In the genomic region with DNA sequence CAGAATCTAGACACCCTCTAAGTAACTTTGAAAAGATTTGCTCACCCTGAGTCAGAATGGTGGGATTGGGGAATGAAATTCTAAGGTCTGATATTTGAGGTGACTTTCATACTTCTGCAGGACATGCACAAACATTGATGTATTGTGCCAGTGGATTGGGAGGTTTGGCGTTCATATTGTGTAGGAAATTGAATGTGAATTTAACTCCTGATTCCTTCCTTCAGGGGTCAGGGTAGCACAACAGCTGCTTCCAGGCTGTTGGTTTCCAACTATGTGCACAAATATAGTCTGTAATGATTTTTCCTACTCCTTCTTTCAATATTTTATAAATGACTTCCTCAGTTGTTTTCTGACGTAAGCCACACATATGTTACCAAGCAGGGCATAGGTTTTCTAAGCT, we compare ENCODE assay signal across 19 cellular contexts. TPM values are rescaled to one million over a fixed set of nuclear protein-coding genes. Genes with fewer than 3 reads are reported as not detected.
DNase-seq lines count a peak whose midpoint lies in the region; ATAC-seq and TF ChIP-seq lines count a peak whose summit lies in the region.
"Had no signal": no experiment of that assay in that cellular context is flagged by ENCODE, and none has a peak within 500 bp of the region (broad histone marks: within the 10 kb centered on the region; RNA-seq: fewer than 3 reads in every experiment).

No MANE protein-coding gene starts in this region.

- ATAC-seq in Panc1 (no peak), HG03378 (IDR thresholded peaks at IDR 0.05; ENCODE audit: unreplicated experiment) (no peak)
- ATAC-seq: activated T-cell treated with anti-CD3 and anti-CD28 coated beads, Interleukin-2, amount 50 U/mL, for 72 hours; HepG2 had no signal

- intact Hi-C loops in Panc1 (cut with micrococcal nuclease; ENCODE audit: unreplicated experiment) = no loop called here

- H3K36me3 Mint-ChIP-seq in endodermal cell (ENCODE audit: low read depth) = no peaks in the 10 kb centered on the region
- H3K36me3 Mint-ChIP-seq: activated naive CD8-positive, alpha-beta T cell had no signal

- no peak for TF ChIP-seq EP300 in tibial nerve (IDR thresholded peaks at IDR 0.05)

- CTCF ChIA-PET in Panc1 (lab: Charles Lee) = no interaction called here

- H3K9ac ChIP-seq in endodermal cell (ENCODE audit: extremely low read depth, low read length, poor library complexity, severe bottlenecking) = no peak overlapping the region
- H3K9ac ChIP-seq: BLaER1 treated with 17β-estradiol and CSF1 and Interleukin-3, amounts not matched to agents 10 nM and 100 nM had no signal

- peaks cover 9% of the 10 kb centered on the region for H3K4me1 Mint-ChIP-seq in endodermal cell
- H3K4me1 Mint-ChIP-seq: activated CD4-positive, alpha-beta memory T cell treated with anti-CD3 and anti-CD28 coated beads, Interleukin-2, amount 10 ng/mL, durations not matched to agents 7 days and 5 days had no signal

- H3K27me3 ChIP-seq in Panc1 (ENCODE audit: control insufficient read depth, insufficient read depth, low read length) (no peaks in the 10 kb centered on the region), endodermal cell (ENCODE audit: control insufficient read depth, insufficient read depth, low read length, poor library complexity, severe bottlenecking) (peaks cover 46% of the 10 kb centered on the region), layer of hippocampus (ENCODE audit: control insufficient read depth, insufficient read depth, low read length) (no peaks in the 10 kb centered on the region), tibial nerve (peaks cover 0 to 27% of the 10 kb centered on the region in 2 donors)
- H3K27me3 ChIP-seq: BLaER1 treated with 17β-estradiol and CSF1 and Interleukin-3, amounts not matched to agents 10 nM and 100 nM; Peyer's patch had no signal

- DNase-seq in Panc1 (ENCODE audit: low read depth, low spot score) = no peak
- DNase-seq in endodermal cell = no peak
- no peak for DNase-seq in tibial nerve (ENCODE audit: low spot score in 2 of 2)
- DNase-seq in C1 segment of cervical spinal cord (lab: John Stamatoyannopoulos, UW) = no peak
- no peak for DNase-seq in NCI-H1436 (lab: John Stamatoyannopoulos, UW)
- DNase-seq: activated CD4-positive, alpha-beta memory T cell treated with anti-CD3 and anti-CD28 coated beads, Interleukin-2, amount 10 ng/mL, durations not matched to agents 7 days and 5 days; activated T-cell treated with anti-CD3 and anti-CD28 coated beads, Interleukin-2, amount 50 U/mL, for 72 hours; DMS153; MM.1S; NCI-H2029 treated with DMSO at 0.1 percent for 48 hours; occipital lobe; Peyer's patch; stimulated activated CD4-positive, alpha-beta T cell treated with anti-CD3 and anti-CD28 coated beads, Interleukin-4, amount 100 ng/mL, for 4 hours; trophoblast cell had no signal

- peak overlapping the region; percentile 44; the same call in 1 of the 2 replicates for H3K27ac ChIP-seq in Panc1 (ENCODE audit: low read length)
- H3K27ac ChIP-seq in endodermal cell (ENCODE audit: low read depth, low read length) = no peak overlapping the region
- peak overlapping the region; percentile 30 for H3K27ac ChIP-seq in layer of hippocampus (ENCODE audit: low read depth, low read length)
- peak overlapping the region in 3 of 4 donors; percentile 7 to 76 (median 33) for H3K27ac ChIP-seq in tibial nerve
- H3K27ac ChIP-seq: BLaER1 treated with 17β-estradiol and CSF1 and Interleukin-3, amounts not matched to agents 10 nM and 100 nM; Peyer's patch had no signal

- no TSS peak for BruUV-seq in Panc1 (replicated peaks; lab: Mats Ljungman, UMichigan)

- TF ChIP-seq POLR2A in tibial nerve (IDR thresholded peaks at IDR 0.05) = no peak

- H3K4me3 Mint-ChIP-seq in endodermal cell = no peak overlapping the region
- H3K4me3 Mint-ChIP-seq: activated CD4-positive, alpha-beta memory T cell treated with anti-CD3 and anti-CD28 coated beads, Interleukin-2, amount 10 ng/mL, durations not matched to agents 7 days and 5 days; activated naive CD8-positive, alpha-beta T cell; activated T-cell treated with anti-CD3 and anti-CD28 coated beads, Interleukin-2, amount 50 U/mL, for 72 hours had no signal

- POLR2A ChIA-PET in Panc1 (lab: Charles Lee) = interaction anchor here (0.5 kb wide), 1 partner anchor 772 kb away, joined by 6 read pairs; no protein-coding TSS in a partner anchor

- H3K27ac Mint-ChIP-seq in endodermal cell = no peak overlapping the region
- H3K27ac Mint-ChIP-seq: activated CD4-positive, alpha-beta memory T cell treated with anti-CD3 and anti-CD28 coated beads, Interleukin-2, amount 10 ng/mL, durations not matched to agents 7 days and 5 days; activated naive CD8-positive, alpha-beta T cell; activated T-cell treated with anti-CD3 and anti-CD28 coated beads, Interleukin-2, amount 50 U/mL, for 72 hours had no signal

- in situ Hi-C loops in Panc1 (cut with HindIII; ENCODE audit: low pct_unique_long_range_greater_than_20kb, low sequenced_read_pairs) = no loop called here

- TF ChIP-seq CTCF in Panc1 (IDR thresholded peaks at IDR 0.05) = peak; percentile 45
- TF ChIP-seq CTCF in endodermal cell (conservative IDR thresholded peaks at IDR 0.05) = peak; percentile 35
- peak in 1 of 5 experiments; percentile 20 for TF ChIP-seq CTCF in tibial nerve (IDR thresholded peaks at IDR 0.05)

- no peaks in the 10 kb centered on the region for H3K36me3 ChIP-seq in Panc1 (ENCODE audit: control insufficient read depth, insufficient read depth, low read length)
- H3K36me3 ChIP-seq in endodermal cell (ENCODE audit: control insufficient read depth, insufficient read depth, low read length) = no peaks in the 10 kb centered on the region
- no peaks in the 10 kb centered on the region for H3K36me3 ChIP-seq in tibial nerve
- H3K36me3 ChIP-seq: BLaER1 treated with 17β-estradiol and CSF1 and Interleukin-3, amounts not matched to agents 10 nM and 100 nM; Peyer's patch had no signal

- H3K27me3 Mint-ChIP-seq in endodermal cell (ENCODE audit: insufficient read depth) = peaks cover 19% of the 10 kb centered on the region
- H3K27me3 Mint-ChIP-seq: activated CD4-positive, alpha-beta memory T cell treated with anti-CD3 and anti-CD28 coated beads, Interleukin-2, amount 10 ng/mL, durations not matched to agents 7 days and 5 days; activated naive CD8-positive, alpha-beta T cell had no signal

- no peaks in the 10 kb centered on the region; the same call in 1 of the 2 replicates for H3K4me1 ChIP-seq in Panc1 (ENCODE audit: control insufficient read depth, insufficient read depth, low read length)
- no peaks in the 10 kb centered on the region for H3K4me1 ChIP-seq in endodermal cell (ENCODE audit: control insufficient read depth, insufficient read depth, low read length)
- no peaks in the 10 kb centered on the region for H3K4me1 ChIP-seq in tibial nerve
- H3K4me1 ChIP-seq: BLaER1 treated with 17β-estradiol and CSF1 and Interleukin-3, amounts not matched to agents 10 nM and 100 nM; Peyer's patch had no signal

- H3K4me3 ChIP-seq in Panc1 (ENCODE audit: low read depth in 2 of 2, low read length in 2 of 2) (peak overlapping the region; percentile 14 to 43; a peak in 3 of 4 replicates), endodermal cell (ENCODE audit: low read length) (no peak overlapping the region), tibial nerve (peak overlapping the region in 2 of 4 donors; percentile 5 to 49)
- H3K4me3 ChIP-seq: BLaER1 treated with 17β-estradiol and CSF1 and Interleukin-3, amounts not matched to agents 10 nM and 100 nM; Peyer's patch had no signal

- WGBS in endodermal cell (ENCODE audit: insufficient coverage in 1 of 2, insufficient read length in 1 of 2), 2 experiments = 100% methylated on average over 1 of the region's 2 CpGs; no CpG with 5 or more reads in 1 of the 2 experiments
- WGBS in tibial nerve, 2 donors = 16 to 33% methylated on average over 2 of the region's 2 CpGs

- H3K9me3 ChIP-seq in Panc1 (ENCODE audit: control insufficient read depth, insufficient read depth, low read depth, low read length) = no peaks in the 10 kb centered on the region
- H3K9me3 ChIP-seq in endodermal cell (ENCODE audit: control insufficient read depth, low read length) = no peaks in the 10 kb centered on the region
- H3K9me3 ChIP-seq in tibial nerve = no peaks in the 10 kb centered on the region
- H3K9me3 ChIP-seq: BLaER1 treated with 17β-estradiol and CSF1 and Interleukin-3, amounts not matched to agents 10 nM and 100 nM; Peyer's patch had no signal

- no peaks in the 10 kb centered on the region for H3K9me3 Mint-ChIP-seq in endodermal cell
- H3K9me3 Mint-ChIP-seq: activated CD4-positive, alpha-beta memory T cell treated with anti-CD3 and anti-CD28 coated beads, Interleukin-2, amount 10 ng/mL, durations not matched to agents 7 days and 5 days had no signal

RNA-seq across cellular contexts. Expression of a gene that starts 3.1 kb away (rescaled TPM):
- total RNA-seq in Panc1 (2021; ENCODE audit: unreplicated experiment) (0.59 TPM), endodermal cell (1 to 10 TPM in 1 of 2 donors, under 1 TPM in 1; 0.66 to 1.1 TPM), tibial nerve (10 to 100 TPM in 1 of 4 donors, 1 to 10 TPM in 3; 8.2 to 10.9 (median 8.8) TPM)
- 0.30 TPM for polyA plus RNA-seq in Panc1 (2012; ENCODE audit: insufficient read length)
- 0.46 TPM for polyA plus RNA-seq in endodermal cell (2013, experiment 1 of 2)
- 0.25 TPM for polyA plus RNA-seq in endodermal cell (2013, experiment 2 of 2)
- total RNA-seq: activated CD4-positive, alpha-beta memory T cell treated with anti-CD3 and anti-CD28 coated beads, Interleukin-2, amount 10 ng/mL, durations not matched to agents 7 days and 5 days; activated T-cell treated with anti-CD3 and anti-CD28 coated beads, Interleukin-2, amount 50 U/mL, for 72 hours; HepG2; Peyer's patch had no signal
